29 cellular contexts compared by ENCODE assay signal in the genomic region with DNA sequence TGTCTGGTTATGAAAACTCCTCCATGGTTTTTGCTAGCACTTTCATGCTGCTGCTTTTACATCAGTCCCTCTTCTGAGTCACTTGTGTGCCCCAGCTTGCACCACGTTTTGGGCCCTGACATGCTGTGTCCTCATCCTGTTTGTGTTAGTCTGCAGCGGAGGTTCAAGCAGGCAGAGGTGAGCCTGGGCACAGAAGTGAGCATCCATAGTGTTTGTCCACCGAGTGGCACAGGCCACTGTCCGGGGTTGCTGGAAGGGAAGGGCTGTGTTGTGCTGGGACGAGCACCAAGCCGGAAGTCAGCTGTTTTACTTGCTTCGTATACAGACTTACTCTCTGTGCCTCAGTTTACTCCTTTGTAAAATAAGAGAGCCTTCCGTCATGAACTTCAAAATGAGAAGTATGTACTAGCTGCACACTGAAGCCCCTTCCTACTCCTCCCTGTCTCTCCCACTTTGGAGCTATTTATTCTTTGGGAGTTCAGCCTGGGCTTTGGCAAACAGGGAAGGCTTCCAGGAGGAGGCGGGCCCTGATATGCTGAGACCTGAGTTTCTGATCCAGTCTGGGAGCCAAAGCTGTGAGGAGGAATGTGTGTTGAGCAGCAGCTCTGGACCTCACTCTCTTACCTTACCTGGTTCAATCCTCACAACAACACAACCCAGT. TPM values are rescaled to one million over a fixed set of nuclear protein-coding genes. Genes with fewer than 3 reads are reported as not detected.
A peak's percentile ranks its signal among the peaks of the same experiment; 100 is the strongest.
DNase-seq lines count a peak whose midpoint lies in the region; ATAC-seq, FAIRE-seq and TF ChIP-seq lines count a peak whose summit lies in the region.
"Had no signal": no experiment of that assay in that cellular context is flagged by ENCODE, and none has a peak within 500 bp of the region (broad histone marks: within the 10 kb centered on the region; RNA-seq: fewer than 3 reads in every experiment).

No MANE protein-coding gene starts in this region.

- no peaks in the 10 kb centered on the region for H3K36me3 Mint-ChIP-seq in activated T-cell treated with anti-CD3 and anti-CD28 coated beads, Interleukin-2, amount 50 U/mL, for 72 hours (ENCODE audit: insufficient read depth in 2 of 2)
- no peaks in the 10 kb centered on the region for H3K36me3 Mint-ChIP-seq in activated naive CD8-positive, alpha-beta T cell treated with anti-CD3 and anti-CD28 coated beads, Interleukin-2, amount 50 U/mL, for 24 hours (ENCODE audit: low read depth)
- H3K36me3 Mint-ChIP-seq in stimulated activated effector memory CD8-positive, alpha-beta T cell treated with anti-CD3 and anti-CD28 coated beads, Interleukin-12 subunit alpha, Interleukin-12 subunit beta, amount 100 ng/mL, for 72 hours = peaks cover 5% of the 10 kb centered on the region
- H3K36me3 Mint-ChIP-seq in natural killer cell = no peaks in the 10 kb centered on the region
- H3K36me3 Mint-ChIP-seq: brain; CD4-positive, alpha-beta memory T cell; natural killer cell treated with Interleukin-12 subunit alpha and Interleukin-12 subunit beta and Interleukin-15 and Interleukin-18, amount 100 ng/mL, for 72 hours had no signal

- no peaks in the 10 kb centered on the region for H3K9me3 Mint-ChIP-seq in activated T-cell treated with anti-CD3 and anti-CD28 coated beads, Interleukin-2, amount 50 U/mL, for 72 hours
- H3K9me3 Mint-ChIP-seq in activated naive CD8-positive, alpha-beta T cell treated with anti-CD3 and anti-CD28 coated beads, Interleukin-2, amount 50 U/mL, for 24 hours = no peaks in the 10 kb centered on the region
- no peaks in the 10 kb centered on the region for H3K9me3 Mint-ChIP-seq in stimulated activated effector memory CD8-positive, alpha-beta T cell treated with anti-CD3 and anti-CD28 coated beads, Interleukin-12 subunit alpha, Interleukin-12 subunit beta, amount 100 ng/mL, for 72 hours
- no peaks in the 10 kb centered on the region for H3K9me3 Mint-ChIP-seq in natural killer cell
- H3K9me3 Mint-ChIP-seq: brain; CD4-positive, alpha-beta memory T cell; natural killer cell treated with Interleukin-12 subunit alpha and Interleukin-12 subunit beta and Interleukin-15 and Interleukin-18, amount 100 ng/mL, for 72 hours had no signal

- peak overlapping the region in 1 of 2 donors; percentile 43 for H3K4me3 Mint-ChIP-seq in activated T-cell treated with anti-CD3 and anti-CD28 coated beads, Interleukin-2, amount 50 U/mL, for 72 hours
- H3K4me3 Mint-ChIP-seq in activated naive CD8-positive, alpha-beta T cell treated with anti-CD3 and anti-CD28 coated beads, Interleukin-2, amount 50 U/mL, for 24 hours = no peak overlapping the region
- H3K4me3 Mint-ChIP-seq in stimulated activated effector memory CD8-positive, alpha-beta T cell treated with anti-CD3 and anti-CD28 coated beads, Interleukin-12 subunit alpha, Interleukin-12 subunit beta, amount 100 ng/mL, for 72 hours = no peak overlapping the region
- H3K4me3 Mint-ChIP-seq in natural killer cell = no peak overlapping the region
- H3K4me3 Mint-ChIP-seq: brain; CD4-positive, alpha-beta memory T cell; natural killer cell treated with Interleukin-12 subunit alpha and Interleukin-12 subunit beta and Interleukin-15 and Interleukin-18, amount 100 ng/mL, for 72 hours; T-helper 17 cell had no signal

- H3K27ac Mint-ChIP-seq in activated T-cell treated with anti-CD3 and anti-CD28 coated beads, Interleukin-2, amount 50 U/mL, for 72 hours = no peak overlapping the region
- H3K27ac Mint-ChIP-seq in activated naive CD8-positive, alpha-beta T cell treated with anti-CD3 and anti-CD28 coated beads, Interleukin-2, amount 50 U/mL, for 24 hours = peak overlapping the region; percentile 23
- H3K27ac Mint-ChIP-seq in stimulated activated effector memory CD8-positive, alpha-beta T cell treated with anti-CD3 and anti-CD28 coated beads, Interleukin-12 subunit alpha, Interleukin-12 subunit beta, amount 100 ng/mL, for 72 hours = peak overlapping the region; percentile 70
- H3K27ac Mint-ChIP-seq in natural killer cell = no peak overlapping the region
- H3K27ac Mint-ChIP-seq: T-helper 17 cell had no signal

- peak; percentile 61 for FAIRE-seq in GM19239 (lab: Jason Lieb, UNC)
- FAIRE-seq: A549, frontal cortex, H1 had no signal

- peaks cover 59% of the 10 kb centered on the region for H3K4me1 Mint-ChIP-seq in activated T-cell treated with anti-CD3 and anti-CD28 coated beads, Interleukin-2, amount 50 U/mL, for 72 hours (ENCODE audit: low read depth)
- peaks cover 55% of the 10 kb centered on the region for H3K4me1 Mint-ChIP-seq in activated naive CD8-positive, alpha-beta T cell treated with anti-CD3 and anti-CD28 coated beads, Interleukin-2, amount 50 U/mL, for 24 hours
- H3K4me1 Mint-ChIP-seq in stimulated activated effector memory CD8-positive, alpha-beta T cell treated with anti-CD3 and anti-CD28 coated beads, Interleukin-12 subunit alpha, Interleukin-12 subunit beta, amount 100 ng/mL, for 72 hours = peaks cover 15% of the 10 kb centered on the region
- H3K4me1 Mint-ChIP-seq in natural killer cell = peaks cover 0 to 8% of the 10 kb centered on the region in 2 donors

- DNase-seq in activated T-cell treated with anti-CD3 and anti-CD28 coated beads, Interleukin-2, amount 50 U/mL, for 72 hours = no peak
- DNase-seq in activated T-cell treated with anti-CD3 and anti-CD28 coated beads, Interleukin-2, amount 50 U/mL, for 1 hour = no peak
- no peak for DNase-seq in GM19239 (ENCODE audit: insufficient read length, low spot score)
- no peak for DNase-seq in activated naive CD8-positive, alpha-beta T cell treated with anti-CD3 and anti-CD28 coated beads, Interleukin-2, amount 50 U/mL, for 24 hours
- no peak for DNase-seq in stimulated activated effector memory CD8-positive, alpha-beta T cell treated with anti-CD3 and anti-CD28 coated beads, Interleukin-12 subunit alpha, Interleukin-12 subunit beta, amount 100 ng/mL, for 72 hours (ENCODE audit: low spot score in 2 of 2)
- no peak for DNase-seq in natural killer cell
- DNase-seq in SW 1271 (lab: John Stamatoyannopoulos, UW) = no peak
- DNase-seq: activated gamma-delta T cell; amniotic stem cell; CD4-positive, alpha-beta memory T cell; cerebellar nuclear complex; dorsolateral prefrontal cortex; kidney glomerular epithelial cell; MG63; NCI-H1417; NCI-H2029; NCI-H526 treated with DMSO at 0.1 percent for 48 hours; PC-9; stimulated activated naive CD4-positive, alpha-beta T cell; T-helper 17 cell; uterus had no signal

- ATAC-seq in activated T-cell treated with anti-CD3 and anti-CD28 coated beads, Interleukin-2, amount 50 U/mL, for 72 hours (replicated peaks in 1 of 2) = peak; percentile 24 to 34
- ATAC-seq in activated naive CD8-positive, alpha-beta T cell treated with anti-CD3 and anti-CD28 coated beads, Interleukin-2, amount 50 U/mL, for 24 hours = no peak
- no peak for ATAC-seq in stimulated activated effector memory CD8-positive, alpha-beta T cell treated with anti-CD3 and anti-CD28 coated beads, Interleukin-12 subunit alpha, Interleukin-12 subunit beta, amount 100 ng/mL, for 72 hours
- ATAC-seq in natural killer cell (no peak), HG03460 (IDR thresholded peaks at IDR 0.05; ENCODE audit: unreplicated experiment) (no peak)
- ATAC-seq: A549, SK-N-SH treated with all-trans-retinoic acid at 6 μM for 48 hours, T-helper 17 cell had no signal

- intact Hi-C loops in natural killer cell (cut with micrococcal nuclease) = no loop called here

- no peaks in the 10 kb centered on the region for H3K27me3 Mint-ChIP-seq in activated T-cell treated with anti-CD3 and anti-CD28 coated beads, Interleukin-2, amount 50 U/mL, for 72 hours (ENCODE audit: low read depth)
- H3K27me3 Mint-ChIP-seq in activated naive CD8-positive, alpha-beta T cell treated with anti-CD3 and anti-CD28 coated beads, Interleukin-2, amount 50 U/mL, for 24 hours = no peaks in the 10 kb centered on the region
- H3K27me3 Mint-ChIP-seq in natural killer cell (ENCODE audit: low read depth in 2 of 2) = no peaks in the 10 kb centered on the region
- H3K27me3 Mint-ChIP-seq: CD4-positive, alpha-beta memory T cell; natural killer cell treated with Interleukin-12 subunit alpha and Interleukin-12 subunit beta and Interleukin-15 and Interleukin-18, amount 100 ng/mL, for 72 hours; T-helper 17 cell had no signal

- no peak for TF ChIP-seq CTCF in natural killer cell (IDR thresholded peaks at IDR 0.05)

RNA-seq across cellular contexts. Expression of a gene that starts 10.7 kb away (rescaled TPM):
- total RNA-seq in activated T-cell treated with anti-CD3 and anti-CD28 coated beads, Interleukin-2, amount 50 U/mL, for 72 hours = 100 to 1,000 TPM; 220 to 281 TPM
- 100 to 1,000 TPM; 520 to 674 (median 533) TPM for total RNA-seq in natural killer cell

RNA-seq across cellular contexts. Expression of a gene that starts 44.9 kb away (rescaled TPM):
- 1 to 10 TPM; 1.0 to 1.2 TPM for total RNA-seq in activated T-cell treated with anti-CD3 and anti-CD28 coated beads, Interleukin-2, amount 50 U/mL, for 72 hours
- 1 to 10 TPM in 2 of 3 donors, under 1 TPM in 1; 0.93 to 1.7 (median 1.2) TPM for total RNA-seq in natural killer cell
- total RNA-seq: pulmonary artery endothelial cell had no signal

Comparison
In these comparisons a context has a peak if more than half of its experiments do, and no peak if none do; other contexts are left out.
1. ATAC-seq: peak in activated T-cell treated with anti-CD3 and anti-CD28 coated beads, Interleukin-2, amount 50 U/mL, for 72 hours (2 of 2); none in activated naive CD8-positive, alpha-beta T cell treated with anti-CD3 and anti-CD28 coated beads, Interleukin-2, amount 50 U/mL, for 24 hours (single experiment), stimulated activated effector memory CD8-positive, alpha-beta T cell treated with anti-CD3 and anti-CD28 coated beads, Interleukin-12 subunit alpha, Interleukin-12 subunit beta, amount 100 ng/mL, for 72 hours (single experiment), natural killer cell (0 of 3) and HG03460 (single experiment).
2. H3K27ac Mint-ChIP-seq: peak in activated naive CD8-positive, alpha-beta T cell treated with anti-CD3 and anti-CD28 coated beads, Interleukin-2, amount 50 U/mL, for 24 hours (single experiment) and stimulated activated effector memory CD8-positive, alpha-beta T cell treated with anti-CD3 and anti-CD28 coated beads, Interleukin-12 subunit alpha, Interleukin-12 subunit beta, amount 100 ng/mL, for 72 hours (single experiment); none in activated T-cell treated with anti-CD3 and anti-CD28 coated beads, Interleukin-2, amount 50 U/mL, for 72 hours (single experiment) and natural killer cell (0 of 2).